ENCODE assay signal across 8 cellular contexts in genomic region chr19:57527136-57527881, GRCh38. TPM values are rescaled to one million over a fixed set of nuclear protein-coding genes. Genes with fewer than 3 reads are reported as not detected.
DNase-seq lines count a peak whose midpoint lies in the region; ATAC-seq and TF ChIP-seq lines count a peak whose summit lies in the region.

TSS of gene ZNF549 (plus strand) at chr19:57527356. CDS start at chr19:57527574, 218 bp downstream.

- peaks cover 19% of the 10 kb centered on the region for H3K9me3 ChIP-seq in CD8-positive, alpha-beta memory T cell (ENCODE audit: low read length)
- no peaks in the 10 kb centered on the region for H3K9me3 ChIP-seq in NT2/D1 (ENCODE audit: insufficient read depth, low read length)
- H3K9me3 ChIP-seq in mononuclear cell (ENCODE audit: low read depth, low read length) = peaks cover 3% of the 10 kb centered on the region

- H3K9ac ChIP-seq in NT2/D1 (ENCODE audit: insufficient read length, low read depth) = peak within 1 kb of the TSS; percentile 93

- H3K27ac ChIP-seq in CD8-positive, alpha-beta memory T cell (ENCODE audit: low read depth, low read length) = peak within 1 kb of the TSS; percentile 68
- H3K27ac ChIP-seq in HL-60 (replicated peaks) = peak within 1 kb of the TSS; percentile 84

- TF ChIP-seq CTCF in HL-60 (IDR thresholded peaks at IDR 0.05; ENCODE audit: insufficient read depth, low read length) (no peak), epithelial cell of proximal tubule (conservative IDR thresholded peaks at IDR 0.05; ENCODE audit: low read depth, low read length) (no peak)

- H3K4me3 Mint-ChIP-seq in CD8-positive, alpha-beta memory T cell = peak within 1 kb of the TSS; percentile 92 to 98 (median 96)

- H3K27ac Mint-ChIP-seq in CD8-positive, alpha-beta memory T cell = peak within 1 kb of the TSS; percentile 87 to 98 (median 94)

- H3K27me3 ChIP-seq in CD8-positive, alpha-beta memory T cell (ENCODE audit: insufficient read depth, low read length, poor library complexity, severe bottlenecking) = no peaks in the 10 kb centered on the region
- H3K27me3 ChIP-seq in HL-60 (ENCODE audit: insufficient read depth, poor library complexity, severe bottlenecking) (no peaks in the 10 kb centered on the region), NT2/D1 (ENCODE audit: insufficient read depth, insufficient read length) (no peaks in the 10 kb centered on the region), mononuclear cell (ENCODE audit: insufficient read depth, low read length) (no peaks in the 10 kb centered on the region)

- no peaks in the 10 kb centered on the region for H3K27me3 Mint-ChIP-seq in CD8-positive, alpha-beta memory T cell

- DNase-seq in CD8-positive, alpha-beta memory T cell = peak; percentile 82 to 93 (median 88)
- DNase-seq in HL-60 (ENCODE audit: low read depth in 1 of 2, low spot score in 1 of 2) = peak; percentile 81 to 92
- DNase-seq in NT2/D1 (ENCODE audit: low read depth, low spot score) = peak; percentile 85
- DNase-seq in activated T-cell treated with anti-CD3 and anti-CD28 coated beads for 1 hour (ENCODE audit: low read depth) = peak; percentile 77
- DNase-seq in epithelial cell of proximal tubule (ENCODE audit: low read depth) = peak; percentile 43
- peak; percentile 72 to 77 for DNase-seq in stimulated activated CD8-positive, alpha-beta memory T cell treated with anti-CD3 and anti-CD28 coated beads, Interleukin-2, amount 100 ng/mL, for 1 hour (ENCODE audit: low read depth in 2 of 2)

- CTCF ChIA-PET in CD8-positive, alpha-beta memory T cell (lab: Charles Lee) = no interaction called here

- peak within 1 kb of the TSS; percentile 83 for H3K4me3 ChIP-seq in CD8-positive, alpha-beta memory T cell (ENCODE audit: low read length)
- H3K4me3 ChIP-seq in HL-60 (replicated peaks; ENCODE audit: insufficient read depth, low read length) (peak within 1 kb of the TSS; percentile 99), NT2/D1 (ENCODE audit: insufficient read length, low read depth) (peak within 1 kb of the TSS; percentile 86), epithelial cell of proximal tubule (ENCODE audit: low read depth, low read length) (peak within 1 kb of the TSS; percentile 99), mononuclear cell (ENCODE audit: low read length) (peak within 1 kb of the TSS; percentile 72)

- peak; percentile 99 for ATAC-seq in GM19463 (IDR thresholded peaks at IDR 0.05; ENCODE audit: unreplicated experiment)

- H3K36me3 ChIP-seq in CD8-positive, alpha-beta memory T cell (ENCODE audit: insufficient read depth, low read length) = peaks cover 11% of the 10 kb centered on the region
- H3K36me3 ChIP-seq in NT2/D1 (ENCODE audit: insufficient read depth, insufficient read length, low read length) = peaks cover 18% of the 10 kb centered on the region

- POLR2A ChIA-PET in CD8-positive, alpha-beta memory T cell (lab: Charles Lee) = interaction anchor here (0.6 to 1.0 kb wide), 3 partner anchors 154 to 242 kb away, joined by 3 to 5 read pairs (median 3); partner anchors contain the start of genes ZNF551, ZNF586 and ZNF671

- H3K36me3 Mint-ChIP-seq in CD8-positive, alpha-beta memory T cell = peaks cover 20 to 48% (median 40%) of the 10 kb centered on the region in 3 donors

- H3K4me1 Mint-ChIP-seq in CD8-positive, alpha-beta memory T cell = peaks cover 24 to 46% (median 37%) of the 10 kb centered on the region in 3 donors

- H3K9me3 Mint-ChIP-seq in CD8-positive, alpha-beta memory T cell = peaks cover 18 to 65% (median 48%) of the 10 kb centered on the region in 5 donors

- H3K4me1 ChIP-seq in CD8-positive, alpha-beta memory T cell (ENCODE audit: insufficient read depth, low read length) = peaks cover 16% of the 10 kb centered on the region
- H3K4me1 ChIP-seq in NT2/D1 (ENCODE audit: insufficient read depth, insufficient read length) (peaks cover 2% of the 10 kb centered on the region), mononuclear cell (ENCODE audit: insufficient read depth, low read length) (peaks cover 14% of the 10 kb centered on the region)

RNA-seq across cellular contexts. Expression of gene ZNF549, which starts in this region (rescaled TPM):
- total RNA-seq in CD8-positive, alpha-beta memory T cell = 1 to 10 TPM; 6.9 to 7.0 TPM
- 8.7 TPM for polyA plus RNA-seq in CD8-positive, alpha-beta memory T cell
- total RNA-seq in epithelial cell of proximal tubule (1.7 and 2.4 TPM in 2 replicates), mononuclear cell (8.1 TPM)

Comparison
In these comparisons a context has a peak if more than half of its experiments do, and no peak if none do; other contexts are left out.
1. Peak in every context shown above with its lines: DNase-seq, ATAC-seq, H3K4me3 ChIP-seq and H3K27ac ChIP-seq.